Comparison of ENCODE assay signal across 25 cellular contexts in genomic region chr9:77922587-77922986, GRCh38.
DNase-seq lines count a peak whose midpoint lies in the region; ATAC-seq and TF ChIP-seq lines count a peak whose summit lies in the region.
"Had no signal": no experiment of that assay in that cellular context is flagged by ENCODE, and none has a peak within 500 bp of the region (broad histone marks: within the 10 kb centered on the region; RNA-seq: fewer than 3 reads in every experiment).

No MANE protein-coding gene starts in this region.

- no peaks in the 10 kb centered on the region for H3K27me3 Mint-ChIP-seq in activated naive CD8-positive, alpha-beta T cell treated with anti-CD3 and anti-CD28 coated beads for 36 hours
- H3K27me3 Mint-ChIP-seq: CD4-positive, CD25-positive, alpha-beta regulatory T cell had no signal

- no peak overlapping the region for H3K27ac Mint-ChIP-seq in activated naive CD8-positive, alpha-beta T cell treated with anti-CD3 and anti-CD28 coated beads for 36 hours
- H3K27ac Mint-ChIP-seq: GM23338 had no signal

- H3K4me1 ChIP-seq in foreskin keratinocyte (peaks cover 31% of the 10 kb centered on the region), testis (no peaks in the 10 kb centered on the region), aorta (ENCODE audit: control insufficient read depth in 1 of 2, insufficient read depth in 2 of 2, low read length in 2 of 2) (peaks cover under 1 to 5% of the 10 kb centered on the region in 2 donors)

- in situ Hi-C loops in brain microvascular endothelial cell (cut with HindIII; ENCODE audit: low pct_ligation_motif_present, low sequenced_read_pairs) = no loop called here

- H3K4me1 Mint-ChIP-seq in activated naive CD8-positive, alpha-beta T cell treated with anti-CD3 and anti-CD28 coated beads for 36 hours = peaks cover 16% of the 10 kb centered on the region

- H3K27me3 ChIP-seq in brain microvascular endothelial cell (replicated peaks) (no peaks in the 10 kb centered on the region), foreskin keratinocyte (no peaks in the 10 kb centered on the region), testis (no peaks in the 10 kb centered on the region), aorta (ENCODE audit: control insufficient read depth in 1 of 2, insufficient read depth in 2 of 2, low read length in 1 of 2) (no peaks in the 10 kb centered on the region)
- H3K27me3 ChIP-seq: BE2C, SJSA1 had no signal

- no peaks in the 10 kb centered on the region for H3K9me3 Mint-ChIP-seq in activated naive CD8-positive, alpha-beta T cell treated with anti-CD3 and anti-CD28 coated beads for 36 hours
- H3K9me3 Mint-ChIP-seq: CD4-positive, CD25-positive, alpha-beta regulatory T cell; GM23338 had no signal

- TF ChIP-seq CTCF in brain microvascular endothelial cell (IDR thresholded peaks at IDR 0.05; ENCODE audit: low read depth, low read length, missing control alignments) = no peak
- TF ChIP-seq CTCF in foreskin keratinocyte (conservative IDR thresholded peaks at IDR 0.05) = no peak
- peak in 1 of 3 experiments; percentile 7 for TF ChIP-seq CTCF in testis (IDR thresholded peaks at IDR 0.05)

- TF ChIP-seq POLR2A in testis (IDR thresholded peaks at IDR 0.05) = no peak

- no peaks in the 10 kb centered on the region for H3K36me3 ChIP-seq in brain microvascular endothelial cell (replicated peaks)
- H3K36me3 ChIP-seq in testis (ENCODE audit: low read depth, missing control alignments) = no peaks in the 10 kb centered on the region
- H3K36me3 ChIP-seq in aorta (ENCODE audit: control insufficient read depth in 1 of 2, insufficient read depth in 2 of 2, low read length in 1 of 2) = peaks cover 0 to 3% of the 10 kb centered on the region in 2 donors

- peaks cover 24% of the 10 kb centered on the region for H3K36me3 Mint-ChIP-seq in activated naive CD8-positive, alpha-beta T cell treated with anti-CD3 and anti-CD28 coated beads for 36 hours

- peak overlapping the region; percentile 45 for H3K27ac ChIP-seq in brain microvascular endothelial cell
- H3K27ac ChIP-seq in foreskin keratinocyte = no peak overlapping the region
- peak overlapping the region in 1 of 2 donors; percentile 47 for H3K27ac ChIP-seq in testis
- H3K27ac ChIP-seq in aorta (ENCODE audit: low read depth in 1 of 2, low read length in 2 of 2) = no peak overlapping the region
- H3K27ac ChIP-seq: SJSA1 had no signal

- no peak overlapping the region for H3K4me3 Mint-ChIP-seq in activated naive CD8-positive, alpha-beta T cell treated with anti-CD3 and anti-CD28 coated beads for 36 hours
- H3K4me3 Mint-ChIP-seq: CD4-positive, CD25-positive, alpha-beta regulatory T cell; GM23338 had no signal

- H3K9me3 ChIP-seq in testis = no peaks in the 10 kb centered on the region
- no peaks in the 10 kb centered on the region for H3K9me3 ChIP-seq in aorta (ENCODE audit: control insufficient read depth, low read length)
- H3K9me3 ChIP-seq: BE2C, SJSA1 had no signal

- ATAC-seq in foreskin keratinocyte = no peak
- no peak for ATAC-seq in aorta (ENCODE audit: low FRiP score)
- ATAC-seq in HG03460 (IDR thresholded peaks at IDR 0.05; ENCODE audit: unreplicated experiment) = no peak
- ATAC-seq: GM23338, Right ventricle myocardium inferior had no signal

- DNase-seq in NCI-H226 (peak; percentile 94), brain microvascular endothelial cell (peak; percentile 57), foreskin keratinocyte (peak; percentile 51 to 56), testis (peak; percentile 40), aorta (no peak)
- DNase-seq in activated naive CD8-positive, alpha-beta T cell treated with anti-CD3 and anti-CD28 coated beads for 36 hours = no peak
- DNase-seq: BE2C; CD4-positive, CD25-positive, alpha-beta regulatory T cell; COR-L47; DMS 273 treated with DMSO at 0.1 percent for 48 hours; DND-41; HCEC 1CT; KG1; NCI-H1092 treated with DMSO at 0.1 percent for 48 hours; NCI-H1436 treated with DMSO at 0.1 percent for 48 hours; NCI-H2029; NCI-H2171; NCI-H446; NCI-H526; OCI-M1; SW 1271 had no signal

- intact Hi-C loops in testis (cut with DNase I; ENCODE audit: low total_unique reads) (no loop called here), aorta (cut with DNase I) (loop anchor here in 1 of 2 donors (5.0 kb wide), 1 partner anchor 35 kb away; no protein-coding TSS in a partner anchor)

- no peak overlapping the region for H3K4me3 ChIP-seq in brain microvascular endothelial cell (ENCODE audit: low read depth, low read length)
- H3K4me3 ChIP-seq in testis = no peak overlapping the region
- no peak overlapping the region for H3K4me3 ChIP-seq in aorta (ENCODE audit: low read length in 2 of 2)
- H3K4me3 ChIP-seq: GM23338, SJSA1 had no signal

- 48 to 51% methylated on average over 5 of the region's 5 CpGs for WGBS in testis, 2 donors
- WGBS in aorta, 2 donors = 46 to 47% methylated on average over 5 of the region's 5 CpGs

Comparison
In these comparisons a context has a peak if more than half of its experiments do, and no peak if none do; other contexts are left out.
1. DNase-seq: peak in NCI-H226 (single experiment), brain microvascular endothelial cell (single experiment), foreskin keratinocyte (2 of 2) and testis (single experiment); none in activated naive CD8-positive, alpha-beta T cell treated with anti-CD3 and anti-CD28 coated beads for 36 hours (single experiment) and aorta (0 of 2).